In the genomic region with DNA sequence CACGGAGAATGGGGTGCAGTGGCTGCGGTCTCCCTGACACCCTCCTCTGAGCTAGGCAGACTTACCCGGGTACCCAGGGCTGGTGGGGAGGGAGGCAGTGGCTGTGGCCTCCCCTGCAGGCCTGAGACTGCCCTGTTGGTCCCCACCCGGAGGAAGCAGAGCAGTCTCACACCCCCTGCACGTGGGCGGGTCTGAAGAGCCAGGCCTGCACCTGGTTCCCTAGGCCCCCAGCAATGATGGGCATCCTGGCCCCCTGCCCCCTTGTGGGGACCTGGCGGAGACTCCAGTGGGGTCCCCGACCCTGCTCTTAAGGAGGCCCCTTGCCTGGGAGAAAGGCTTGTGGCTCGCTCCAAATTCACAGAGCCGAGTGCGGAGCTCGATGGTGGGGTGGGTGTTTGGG, we compare ENCODE assay signal across 2 cellular contexts.
TF ChIP-seq lines count a peak whose summit lies in the region.

No MANE protein-coding gene starts in this region.

TF ChIP-seq in GM23338, 12 proteins besides CTCF, POLR2A, EP300 and RAD21 (continues in another document):
- TF ChIP-seq EZH2 (IDR thresholded peaks at IDR 0.05; ENCODE audit: low read depth, unreplicated experiment) (no peak), POLR2AphosphoS5 (IDR thresholded peaks at IDR 0.05; ENCODE audit: low read depth) (no peak), ZNF331 (CRISPR knock-in tag; IDR thresholded peaks at IDR 0.05; ENCODE audit: low read depth) (no peak), STAT1 (IDR thresholded peaks at IDR 0.05; ENCODE audit: unreplicated experiment) (no peak), ZNF114 (CRISPR knock-in tag; IDR thresholded peaks at IDR 0.05) (no peak), JUNB (IDR thresholded peaks at IDR 0.05; ENCODE audit: unreplicated experiment) (no peak), CREB1 (CRISPR knock-in tag; IDR thresholded peaks at IDR 0.05; ENCODE audit: low read depth) (no peak), EZH2phosphoT487 (IDR thresholded peaks at IDR 0.05; ENCODE audit: unreplicated experiment) (no peak)
- TF ChIP-seq, protein P1, sequence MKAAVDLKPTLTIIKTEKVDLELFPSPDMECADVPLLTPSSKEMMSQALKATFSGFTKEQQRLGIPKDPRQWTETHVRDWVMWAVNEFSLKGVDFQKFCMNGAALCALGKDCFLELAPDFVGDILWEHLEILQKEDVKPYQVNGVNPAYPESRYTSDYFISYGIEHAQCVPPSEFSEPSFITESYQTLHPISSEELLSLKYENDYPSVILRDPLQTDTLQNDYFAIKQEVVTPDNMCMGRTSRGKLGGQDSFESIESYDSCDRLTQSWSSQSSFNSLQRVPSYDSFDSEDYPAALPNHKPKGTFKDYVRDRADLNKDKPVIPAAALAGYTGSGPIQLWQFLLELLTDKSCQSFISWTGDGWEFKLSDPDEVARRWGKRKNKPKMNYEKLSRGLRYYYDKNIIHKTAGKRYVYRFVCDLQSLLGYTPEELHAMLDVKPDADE (IDR thresholded peaks at IDR 0.05), result no peak
- TF ChIP-seq, protein P2, sequence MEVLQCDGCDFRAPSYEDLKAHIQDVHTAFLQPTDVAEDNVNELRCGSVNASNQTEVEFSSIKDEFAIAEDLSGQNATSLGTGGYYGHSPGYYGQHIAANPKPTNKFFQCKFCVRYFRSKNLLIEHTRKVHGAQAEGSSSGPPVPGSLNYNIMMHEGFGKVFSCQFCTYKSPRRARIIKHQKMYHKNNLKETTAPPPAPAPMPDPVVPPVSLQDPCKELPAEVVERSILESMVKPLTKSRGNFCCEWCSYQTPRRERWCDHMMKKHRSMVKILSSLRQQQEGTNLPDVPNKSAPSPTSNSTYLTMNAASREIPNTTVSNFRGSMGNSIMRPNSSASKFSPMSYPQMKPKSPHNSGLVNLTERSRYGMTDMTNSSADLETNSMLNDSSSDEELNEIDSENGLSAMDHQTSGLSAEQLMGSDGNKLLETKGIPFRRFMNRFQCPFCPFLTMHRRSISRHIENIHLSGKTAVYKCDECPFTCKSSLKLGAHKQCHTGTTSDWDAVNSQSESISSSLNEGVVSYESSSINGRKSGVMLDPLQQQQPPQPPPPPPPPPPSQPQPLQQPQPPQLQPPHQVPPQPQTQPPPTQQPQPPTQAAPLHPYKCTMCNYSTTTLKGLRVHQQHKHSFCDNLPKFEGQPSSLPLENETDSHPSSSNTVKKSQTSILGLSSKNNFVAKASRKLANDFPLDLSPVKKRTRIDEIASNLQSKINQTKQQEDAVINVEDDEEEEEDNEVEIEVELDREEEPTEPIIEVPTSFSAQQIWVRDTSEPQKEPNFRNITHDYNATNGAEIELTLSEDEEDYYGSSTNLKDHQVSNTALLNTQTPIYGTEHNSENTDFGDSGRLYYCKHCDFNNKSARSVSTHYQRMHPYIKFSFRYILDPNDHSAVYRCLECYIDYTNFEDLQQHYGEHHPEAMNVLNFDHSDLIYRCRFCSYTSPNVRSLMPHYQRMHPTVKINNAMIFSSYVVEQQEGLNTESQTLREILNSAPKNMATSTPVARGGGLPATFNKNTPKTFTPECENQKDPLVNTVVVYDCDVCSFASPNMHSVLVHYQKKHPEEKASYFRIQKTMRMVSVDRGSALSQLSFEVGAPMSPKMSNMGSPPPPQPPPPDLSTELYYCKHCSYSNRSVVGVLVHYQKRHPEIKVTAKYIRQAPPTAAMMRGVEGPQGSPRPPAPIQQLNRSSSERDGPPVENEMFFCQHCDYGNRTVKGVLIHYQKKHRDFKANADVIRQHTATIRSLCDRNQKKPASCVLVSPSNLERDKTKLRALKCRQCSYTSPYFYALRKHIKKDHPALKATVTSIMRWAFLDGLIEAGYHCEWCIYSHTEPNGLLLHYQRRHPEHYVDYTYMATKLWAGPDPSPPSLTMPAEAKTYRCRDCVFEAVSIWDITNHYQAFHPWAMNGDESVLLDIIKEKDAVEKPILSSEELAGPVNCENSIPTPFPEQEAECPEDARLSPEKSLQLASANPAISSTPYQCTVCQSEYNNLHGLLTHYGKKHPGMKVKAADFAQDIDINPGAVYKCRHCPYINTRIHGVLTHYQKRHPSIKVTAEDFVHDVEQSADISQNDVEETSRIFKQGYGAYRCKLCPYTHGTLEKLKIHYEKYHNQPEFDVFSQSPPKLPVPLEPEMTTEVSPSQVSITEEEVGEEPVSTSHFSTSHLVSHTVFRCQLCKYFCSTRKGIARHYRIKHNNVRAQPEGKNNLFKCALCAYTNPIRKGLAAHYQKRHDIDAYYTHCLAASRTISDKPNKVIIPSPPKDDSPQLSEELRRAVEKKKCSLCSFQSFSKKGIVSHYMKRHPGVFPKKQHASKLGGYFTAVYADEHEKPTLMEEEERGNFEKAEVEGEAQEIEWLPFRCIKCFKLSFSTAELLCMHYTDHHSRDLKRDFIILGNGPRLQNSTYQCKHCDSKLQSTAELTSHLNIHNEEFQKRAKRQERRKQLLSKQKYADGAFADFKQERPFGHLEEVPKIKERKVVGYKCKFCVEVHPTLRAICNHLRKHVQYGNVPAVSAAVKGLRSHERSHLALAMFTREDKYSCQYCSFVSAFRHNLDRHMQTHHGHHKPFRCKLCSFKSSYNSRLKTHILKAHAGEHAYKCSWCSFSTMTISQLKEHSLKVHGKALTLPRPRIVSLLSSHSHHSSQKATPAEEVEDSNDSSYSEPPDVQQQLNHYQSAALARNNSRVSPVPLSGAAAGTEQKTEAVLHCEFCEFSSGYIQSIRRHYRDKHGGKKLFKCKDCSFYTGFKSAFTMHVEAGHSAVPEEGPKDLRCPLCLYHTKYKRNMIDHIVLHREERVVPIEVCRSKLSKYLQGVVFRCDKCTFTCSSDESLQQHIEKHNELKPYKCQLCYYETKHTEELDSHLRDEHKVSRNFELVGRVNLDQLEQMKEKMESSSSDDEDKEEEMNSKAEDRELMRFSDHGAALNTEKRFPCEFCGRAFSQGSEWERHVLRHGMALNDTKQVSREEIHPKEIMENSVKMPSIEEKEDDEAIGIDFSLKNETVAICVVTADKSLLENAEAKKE (CRISPR knock-in tag; IDR thresholded peaks at IDR 0.05), result no peak

TF ChIP-seq in SK-N-SH, 30 proteins besides CTCF, POLR2A, EP300 and RAD21:
- TF ChIP-seq RCOR1 (IDR thresholded peaks at IDR 0.05; ENCODE audit: low read length) (no peak), ELF1 (IDR thresholded peaks at IDR 0.05) (no peak), FOXM1 (IDR thresholded peaks at IDR 0.05; ENCODE audit: low read depth) (no peak), MEF2A (IDR thresholded peaks at IDR 0.05; ENCODE audit: borderline replicate concordance, low read depth) (no peak), RXRA (IDR thresholded peaks at IDR 0.05; ENCODE audit: borderline replicate concordance, low read depth) (no peak), FOSL2 (IDR thresholded peaks at IDR 0.05; ENCODE audit: borderline replicate concordance, low read depth) (no peak), CHD2 (IDR thresholded peaks at IDR 0.05; ENCODE audit: low read length, partially characterized antibody) (no peak), GABPA (IDR thresholded peaks at IDR 0.05; ENCODE audit: low read depth) (no peak), TCF12 (IDR thresholded peaks at IDR 0.05) (no peak), SMC3 (IDR thresholded peaks at IDR 0.05; ENCODE audit: low read depth, low read length) (no peak), YY1 (IDR thresholded peaks at IDR 0.05; ENCODE audit: low read depth) (no peak)
- TF ChIP-seq, protein P3, sequence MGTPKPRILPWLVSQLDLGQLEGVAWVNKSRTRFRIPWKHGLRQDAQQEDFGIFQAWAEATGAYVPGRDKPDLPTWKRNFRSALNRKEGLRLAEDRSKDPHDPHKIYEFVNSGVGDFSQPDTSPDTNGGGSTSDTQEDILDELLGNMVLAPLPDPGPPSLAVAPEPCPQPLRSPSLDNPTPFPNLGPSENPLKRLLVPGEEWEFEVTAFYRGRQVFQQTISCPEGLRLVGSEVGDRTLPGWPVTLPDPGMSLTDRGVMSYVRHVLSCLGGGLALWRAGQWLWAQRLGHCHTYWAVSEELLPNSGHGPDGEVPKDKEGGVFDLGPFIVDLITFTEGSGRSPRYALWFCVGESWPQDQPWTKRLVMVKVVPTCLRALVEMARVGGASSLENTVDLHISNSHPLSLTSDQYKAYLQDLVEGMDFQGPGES (IDR thresholded peaks at IDR 0.05; ENCODE audit: low read depth, low read length), result no peak
- TF ChIP-seq, protein P4, sequence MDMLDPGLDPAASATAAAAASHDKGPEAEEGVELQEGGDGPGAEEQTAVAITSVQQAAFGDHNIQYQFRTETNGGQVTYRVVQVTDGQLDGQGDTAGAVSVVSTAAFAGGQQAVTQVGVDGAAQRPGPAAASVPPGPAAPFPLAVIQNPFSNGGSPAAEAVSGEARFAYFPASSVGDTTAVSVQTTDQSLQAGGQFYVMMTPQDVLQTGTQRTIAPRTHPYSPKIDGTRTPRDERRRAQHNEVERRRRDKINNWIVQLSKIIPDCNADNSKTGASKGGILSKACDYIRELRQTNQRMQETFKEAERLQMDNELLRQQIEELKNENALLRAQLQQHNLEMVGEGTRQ (IDR thresholded peaks at IDR 0.05; ENCODE audit: borderline replicate concordance, low read depth, low read length), result no peak
- TF ChIP-seq, protein P5, sequence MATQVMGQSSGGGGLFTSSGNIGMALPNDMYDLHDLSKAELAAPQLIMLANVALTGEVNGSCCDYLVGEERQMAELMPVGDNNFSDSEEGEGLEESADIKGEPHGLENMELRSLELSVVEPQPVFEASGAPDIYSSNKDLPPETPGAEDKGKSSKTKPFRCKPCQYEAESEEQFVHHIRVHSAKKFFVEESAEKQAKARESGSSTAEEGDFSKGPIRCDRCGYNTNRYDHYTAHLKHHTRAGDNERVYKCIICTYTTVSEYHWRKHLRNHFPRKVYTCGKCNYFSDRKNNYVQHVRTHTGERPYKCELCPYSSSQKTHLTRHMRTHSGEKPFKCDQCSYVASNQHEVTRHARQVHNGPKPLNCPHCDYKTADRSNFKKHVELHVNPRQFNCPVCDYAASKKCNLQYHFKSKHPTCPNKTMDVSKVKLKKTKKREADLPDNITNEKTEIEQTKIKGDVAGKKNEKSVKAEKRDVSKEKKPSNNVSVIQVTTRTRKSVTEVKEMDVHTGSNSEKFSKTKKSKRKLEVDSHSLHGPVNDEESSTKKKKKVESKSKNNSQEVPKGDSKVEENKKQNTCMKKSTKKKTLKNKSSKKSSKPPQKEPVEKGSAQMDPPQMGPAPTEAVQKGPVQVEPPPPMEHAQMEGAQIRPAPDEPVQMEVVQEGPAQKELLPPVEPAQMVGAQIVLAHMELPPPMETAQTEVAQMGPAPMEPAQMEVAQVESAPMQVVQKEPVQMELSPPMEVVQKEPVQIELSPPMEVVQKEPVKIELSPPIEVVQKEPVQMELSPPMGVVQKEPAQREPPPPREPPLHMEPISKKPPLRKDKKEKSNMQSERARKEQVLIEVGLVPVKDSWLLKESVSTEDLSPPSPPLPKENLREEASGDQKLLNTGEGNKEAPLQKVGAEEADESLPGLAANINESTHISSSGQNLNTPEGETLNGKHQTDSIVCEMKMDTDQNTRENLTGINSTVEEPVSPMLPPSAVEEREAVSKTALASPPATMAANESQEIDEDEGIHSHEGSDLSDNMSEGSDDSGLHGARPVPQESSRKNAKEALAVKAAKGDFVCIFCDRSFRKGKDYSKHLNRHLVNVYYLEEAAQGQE (IDR thresholded peaks at IDR 0.05; ENCODE audit: low read depth, low read length), result no peak
